Comparison of ENCODE assay signal across 25 cellular contexts in the genomic region with DNA sequence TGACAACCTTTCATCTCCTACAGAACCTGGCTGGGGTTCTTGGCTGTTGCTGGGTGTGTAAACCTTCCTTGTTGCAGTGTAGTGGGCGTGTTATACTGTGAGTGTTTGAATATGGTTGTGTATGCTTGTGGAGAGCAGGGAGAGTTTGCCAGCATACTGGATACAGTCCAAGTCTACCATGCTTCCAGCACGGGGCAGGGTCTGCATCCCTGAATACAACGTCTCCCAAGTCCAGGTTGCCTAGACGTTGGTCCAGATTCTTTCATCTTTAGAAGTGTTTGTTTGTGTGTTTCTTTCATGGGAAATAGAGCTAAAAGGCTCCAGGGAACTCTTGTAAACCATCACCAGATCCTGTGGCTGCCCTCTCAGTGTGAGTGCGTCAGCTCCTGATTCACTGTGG. TPM values are rescaled to one million over a fixed set of nuclear protein-coding genes. Genes with fewer than 3 reads are reported as not detected.
DNase-seq lines count a peak whose midpoint lies in the region; ATAC-seq and TF ChIP-seq lines count a peak whose summit lies in the region.
"Had no signal": no experiment of that assay in that cellular context is flagged by ENCODE, and none has a peak within 500 bp of the region (broad histone marks: within the 10 kb centered on the region; RNA-seq: fewer than 3 reads in every experiment).

No MANE protein-coding gene starts in this region.

- H3K4me3 ChIP-seq in adipocyte (ENCODE audit: low read length) (no peak overlapping the region), vagina (no peak overlapping the region)

- H3K36me3 ChIP-seq in adipocyte (ENCODE audit: control insufficient read depth, insufficient read depth, low read length, severe bottlenecking) (no peaks in the 10 kb centered on the region), vagina (no peaks in the 10 kb centered on the region)

- ATAC-seq in naive B cell (ENCODE audit: low read depth in 2 of 2) (no peak), HG03469 (IDR thresholded peaks at IDR 0.05; ENCODE audit: unreplicated experiment) (no peak), HG02610 (IDR thresholded peaks at IDR 0.05; ENCODE audit: unreplicated experiment) (no peak)

- DNase-seq in activated CD8-positive, alpha-beta memory T cell treated with anti-CD3 and anti-CD28 coated beads for 24 hours, result peak; percentile 13
- DNase-seq in activated CD8-positive, alpha-beta memory T cell treated with anti-CD3 and anti-CD28 coated beads, Interleukin-2, amount 50 U/mL, for 4 hours, result no peak
- DNase-seq in adipocyte (ENCODE audit: low read depth) (peak; percentile 8), naive B cell (no peak), vagina (ENCODE audit: extremely low spot score in 2 of 2) (peak; percentile 47 to 58), NCI-H524 treated with DMSO at 0.1 percent for 48 hours (lab: John Stamatoyannopoulos, UW) (no peak)
- DNase-seq: AML-193; Calu3; CD8-positive, alpha-beta memory T cell; DMS153; GDM1; KBM-7; NCI-H1105; NCI-H146; NCI-H2081; NCI-H2171; NCI-H345; NCI-H524; Right ventricle myocardium superior had no signal

- H3K9ac ChIP-seq in adipocyte (ENCODE audit: low read length), result no peak overlapping the region

- H3K27ac Mint-ChIP-seq in naive B cell, result peak overlapping the region in 5 of 6 donors; percentile 63 to 89 (median 73)

- H3K27me3 ChIP-seq in adipocyte (replicated peaks; ENCODE audit: control insufficient read depth, insufficient read depth, low read length), result peaks cover 8% of the 10 kb centered on the region
- no peaks in the 10 kb centered on the region for H3K27me3 ChIP-seq in vagina

- intact Hi-C loops in vagina (cut with DNase I), result no loop called here

- H3K4me3 Mint-ChIP-seq in naive B cell, result peak overlapping the region in 1 of 8 donors; percentile 1
- H3K4me3 Mint-ChIP-seq: CD8-positive, alpha-beta memory T cell had no signal

- H3K4me1 ChIP-seq in adipocyte (ENCODE audit: control insufficient read depth, insufficient read depth, low read length), result peaks cover 3% of the 10 kb centered on the region
- no peaks in the 10 kb centered on the region for H3K4me1 ChIP-seq in vagina

- no peaks in the 10 kb centered on the region for H3K27me3 Mint-ChIP-seq in naive B cell

- no peaks in the 10 kb centered on the region for H3K9me3 ChIP-seq in adipocyte (ENCODE audit: control insufficient read depth, low read length)
- no peaks in the 10 kb centered on the region for H3K9me3 ChIP-seq in vagina

- H3K36me3 Mint-ChIP-seq in naive B cell, result peaks cover 28 to 30% of the 10 kb centered on the region in 2 donors
- H3K36me3 Mint-ChIP-seq: CD8-positive, alpha-beta memory T cell had no signal

- H3K27ac ChIP-seq in vagina, result no peak overlapping the region
- H3K27ac ChIP-seq: C4-2B had no signal

- TF ChIP-seq CTCF in vagina (IDR thresholded peaks at IDR 0.05), result no peak

- H3K9me3 Mint-ChIP-seq in naive B cell, result no peaks in the 10 kb centered on the region
- H3K9me3 Mint-ChIP-seq: CD8-positive, alpha-beta memory T cell had no signal

- TF ChIP-seq POLR2A in vagina (IDR thresholded peaks at IDR 0.05), result no peak

- peaks cover 9 to 26% (median 11%) of the 10 kb centered on the region in 3 donors for H3K4me1 Mint-ChIP-seq in naive B cell
- H3K4me1 Mint-ChIP-seq: CD8-positive, alpha-beta memory T cell had no signal

RNA-seq across cellular contexts. Expression of gene SYK, which starts 46.4 kb away (rescaled TPM):
- polyA plus RNA-seq in naive B cell (ENCODE audit: low read depth in 6 of 6), result 100 to 1,000 TPM; 163 to 261 (median 214) TPM
- total RNA-seq in vagina, result 12.0 TPM
- total RNA-seq: A172, RPMI7951 had no signal
- polyA plus RNA-seq: AG04450 had no signal

Comparison
In these comparisons a context has a peak if more than half of its experiments do, and no peak if none do; other contexts are left out.
1. DNase-seq: peak in activated CD8-positive, alpha-beta memory T cell treated with anti-CD3 and anti-CD28 coated beads for 24 hours (single experiment), adipocyte (single experiment) and vagina (2 of 2); none in activated CD8-positive, alpha-beta memory T cell treated with anti-CD3 and anti-CD28 coated beads, Interleukin-2, amount 50 U/mL, for 4 hours (single experiment), naive B cell (single experiment) and NCI-H524 treated with DMSO at 0.1 percent for 48 hours (single experiment).